In the genomic region with DNA sequence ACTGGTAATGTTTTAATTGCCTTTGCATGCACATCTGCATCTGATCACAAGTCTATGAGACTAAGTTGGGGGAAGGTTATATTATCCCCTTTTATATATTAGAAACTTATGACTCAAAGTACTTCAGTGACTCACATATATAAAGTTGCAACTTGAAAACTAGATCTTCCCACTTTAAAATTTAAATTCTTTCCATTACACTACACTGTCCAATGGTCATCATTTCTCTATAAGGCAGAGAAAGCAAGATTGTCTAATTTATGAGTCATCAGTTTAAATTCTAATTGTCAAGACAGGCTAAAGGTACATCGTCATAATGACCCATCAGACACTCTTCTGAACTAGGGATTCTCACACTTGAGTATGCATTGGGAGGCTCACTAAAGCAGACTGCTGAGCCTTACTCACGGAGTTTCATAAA, we compare ENCODE assay signal across 16 cellular contexts. TPM values are rescaled to one million over a fixed set of nuclear protein-coding genes. Genes with fewer than 3 reads are reported as not detected.
DNase-seq lines count a peak whose midpoint lies in the region; ATAC-seq and TF ChIP-seq lines count a peak whose summit lies in the region.
"Had no signal": no experiment of that assay in that cellular context is flagged by ENCODE, and none has a peak within 500 bp of the region (broad histone marks: within the 10 kb centered on the region; RNA-seq: fewer than 3 reads in every experiment).

No MANE protein-coding gene starts in this region.

- H3K36me3 ChIP-seq in SK-N-MC (ENCODE audit: insufficient read depth, low read length) = no peaks in the 10 kb centered on the region
- no peaks in the 10 kb centered on the region for H3K36me3 ChIP-seq in esophagus squamous epithelium

- no peak overlapping the region for H3K27ac Mint-ChIP-seq in stimulated activated naive CD8-positive, alpha-beta T cell treated with anti-CD3 and anti-CD28 coated beads, Interleukin-15, amount 100 ng/mL, for 72 hours
- H3K27ac Mint-ChIP-seq: activated CD4-positive, alpha-beta T cell treated with anti-CD3 and anti-CD28 coated beads, Interleukin-2, amount 10 ng/mL, durations not matched to agents 7 days and 5 days; IgD-negative memory B cell; natural killer cell had no signal

- peaks cover 14% of the 10 kb centered on the region for H3K27me3 Mint-ChIP-seq in stimulated activated naive CD8-positive, alpha-beta T cell treated with anti-CD3 and anti-CD28 coated beads, Interleukin-15, amount 100 ng/mL, for 72 hours

- peak; percentile 61 for ATAC-seq in stimulated activated naive CD8-positive, alpha-beta T cell treated with anti-CD3 and anti-CD28 coated beads, Interleukin-15, Interleukin-2, amounts not matched to agents 100 U/mL and 50 U/mL, for 24 hours
- no peak for ATAC-seq in stimulated activated naive CD8-positive, alpha-beta T cell treated with anti-CD3 and anti-CD28 coated beads, Interleukin-15, amount 100 ng/mL, for 72 hours
- ATAC-seq in HG03139 (IDR thresholded peaks at IDR 0.05; ENCODE audit: unreplicated experiment) = no peak
- ATAC-seq: natural killer cell had no signal

- H3K27ac ChIP-seq in SK-N-MC (peak overlapping the region; percentile 100), esophagus squamous epithelium (no peak overlapping the region)

- H3K4me1 ChIP-seq in esophagus squamous epithelium = no peaks in the 10 kb centered on the region

- no peaks in the 10 kb centered on the region for H3K4me1 Mint-ChIP-seq in stimulated activated naive CD8-positive, alpha-beta T cell treated with anti-CD3 and anti-CD28 coated beads, Interleukin-15, amount 100 ng/mL, for 72 hours
- H3K4me1 Mint-ChIP-seq: activated CD4-positive, alpha-beta T cell treated with anti-CD3 and anti-CD28 coated beads, Interleukin-2, amount 10 ng/mL, durations not matched to agents 7 days and 5 days; IgD-negative memory B cell; natural killer cell had no signal

- peak overlapping the region; percentile 84 for H3K9ac ChIP-seq in SK-N-MC (ENCODE audit: insufficient read length)

- DNase-seq in stimulated activated naive CD8-positive, alpha-beta T cell treated with anti-CD3 and anti-CD28 coated beads, Interleukin-15, Interleukin-2, amounts not matched to agents 100 U/mL and 50 U/mL, for 24 hours = no peak
- DNase-seq in stimulated activated naive CD8-positive, alpha-beta T cell treated with anti-CD3 and anti-CD28 coated beads, Interleukin-15, amount 100 ng/mL, for 72 hours = no peak
- no peak for DNase-seq in SK-N-MC (ENCODE audit: low read depth, low spot score)
- peak; percentile 67 for DNase-seq in fibroblast of gingiva (ENCODE audit: low read depth)
- no peak for DNase-seq in NCI-H2227 (lab: John Stamatoyannopoulos, UW; ENCODE audit: unreplicated experiment)
- no peak for DNase-seq in Ammon's horn (ENCODE audit: low spot score)
- DNase-seq in esophagus squamous epithelium (lab: John Stamatoyannopoulos, UW) = no peak
- DNase-seq: activated CD4-positive, alpha-beta T cell treated with anti-CD3 and anti-CD28 coated beads, Interleukin-2, amount 10 ng/mL, durations not matched to agents 7 days and 5 days; aorta; foreskin melanocyte; natural killer cell; NCI-H1048; SHP77; T1000 had no signal

- 56 to 79% methylated on average over 2 of the region's 2 CpGs for WGBS in esophagus squamous epithelium, 2 donors

- no peaks in the 10 kb centered on the region for H3K9me3 Mint-ChIP-seq in stimulated activated naive CD8-positive, alpha-beta T cell treated with anti-CD3 and anti-CD28 coated beads, Interleukin-15, amount 100 ng/mL, for 72 hours
- H3K9me3 Mint-ChIP-seq: activated CD4-positive, alpha-beta T cell treated with anti-CD3 and anti-CD28 coated beads, Interleukin-2, amount 10 ng/mL, durations not matched to agents 7 days and 5 days; IgD-negative memory B cell; natural killer cell had no signal

- H3K4me3 ChIP-seq in SK-N-MC (peak overlapping the region; percentile 73), esophagus squamous epithelium (no peak overlapping the region)

- H3K9me3 ChIP-seq in SK-N-MC (ENCODE audit: low read depth, low read length) (no peaks in the 10 kb centered on the region), esophagus squamous epithelium (no peaks in the 10 kb centered on the region)

- no peak for TF ChIP-seq CTCF in esophagus squamous epithelium (IDR thresholded peaks at IDR 0.05)

- peaks cover 0 to 5% (median 0%) of the 10 kb centered on the region in 4 donors for H3K27me3 ChIP-seq in esophagus squamous epithelium

- H3K4me3 Mint-ChIP-seq in stimulated activated naive CD8-positive, alpha-beta T cell treated with anti-CD3 and anti-CD28 coated beads, Interleukin-15, amount 100 ng/mL, for 72 hours = no peak overlapping the region
- H3K4me3 Mint-ChIP-seq: activated CD4-positive, alpha-beta T cell treated with anti-CD3 and anti-CD28 coated beads, Interleukin-2, amount 10 ng/mL, durations not matched to agents 7 days and 5 days; IgD-negative memory B cell; natural killer cell had no signal

- intact Hi-C loops in esophagus squamous epithelium (cut with DNase I) = no loop called here

- TF ChIP-seq POLR2A in esophagus squamous epithelium (IDR thresholded peaks at IDR 0.05) = no peak

RNA-seq across cellular contexts. Expression of gene CPA3, which starts 37.9 kb away (rescaled TPM):
- 10 to 100 TPM in 2 of 4 donors, 1 to 10 TPM in 1, under 1 TPM in 1; 0.19 to 66.8 (median 7.1) TPM for total RNA-seq in esophagus squamous epithelium
- total RNA-seq: activated CD4-positive, alpha-beta T cell treated with anti-CD3 and anti-CD28 coated beads, Interleukin-2, amount 10 ng/mL, durations not matched to agents 7 days and 5 days had no signal
